ENCODE assay signal across 8 cellular contexts in genomic region chr13:110559986-110560385, GRCh38. TPM values are rescaled to one million over a fixed set of nuclear protein-coding genes. Genes with fewer than 3 reads are reported as not detected.
A peak's percentile ranks its signal among the peaks of the same experiment; 100 is the strongest.
DNase-seq lines count a peak whose midpoint lies in the region; ATAC-seq lines count a peak whose summit lies in the region.

No MANE protein-coding gene starts in this region.

- H3K36me3 ChIP-seq in muscle layer of duodenum (ENCODE audit: control insufficient read depth in 1 of 2, insufficient read depth in 2 of 2, low read length in 2 of 2) (peaks cover 3 to 8% of the 10 kb centered on the region in 2 donors), urinary bladder (ENCODE audit: insufficient read depth) (no peaks in the 10 kb centered on the region)

- no peaks in the 10 kb centered on the region for H3K9me3 Mint-ChIP-seq in activated naive CD4-positive, alpha-beta T cell treated with anti-CD3 and anti-CD28 coated beads, Interleukin-2, amount 10 ng/mL, durations not matched to agents 7 days and 5 days
- no peaks in the 10 kb centered on the region for H3K9me3 Mint-ChIP-seq in activated naive CD4-positive, alpha-beta T cell treated with anti-CD3 and anti-CD28 coated beads, Interleukin-2, amount 50 U/mL, for 72 hours

- 61% methylated on average over 6 of the region's 6 CpGs for WGBS in urinary bladder

- peaks cover 44% of the 10 kb centered on the region for H3K4me1 Mint-ChIP-seq in activated naive CD4-positive, alpha-beta T cell treated with anti-CD3 and anti-CD28 coated beads, Interleukin-2, amount 10 ng/mL, durations not matched to agents 7 days and 5 days

- H3K4me1 ChIP-seq in muscle layer of duodenum (ENCODE audit: control insufficient read depth in 1 of 2, insufficient read depth in 2 of 2, low read length in 2 of 2) (peaks cover 0 to 20% of the 10 kb centered on the region in 2 donors), urinary bladder (ENCODE audit: insufficient read depth) (no peaks in the 10 kb centered on the region)

- no peaks in the 10 kb centered on the region for H3K9me3 ChIP-seq in muscle layer of duodenum (ENCODE audit: control insufficient read depth in 1 of 2, low read length in 2 of 2)

- H3K36me3 Mint-ChIP-seq in activated naive CD4-positive, alpha-beta T cell treated with anti-CD3 and anti-CD28 coated beads, Interleukin-2, amount 10 ng/mL, durations not matched to agents 7 days and 5 days: peaks cover 10% of the 10 kb centered on the region
- peaks cover 0 to 14% of the 10 kb centered on the region in 2 donors for H3K36me3 Mint-ChIP-seq in activated naive CD4-positive, alpha-beta T cell treated with anti-CD3 and anti-CD28 coated beads, Interleukin-2, amount 50 U/mL, for 72 hours

- ATAC-seq in activated naive CD4-positive, alpha-beta T cell treated with anti-CD3 and anti-CD28 coated beads, Interleukin-2, amount 50 U/mL, for 72 hours: no peak

- H3K4me3 ChIP-seq in muscle layer of duodenum (ENCODE audit: low read depth in 1 of 2, low read length in 2 of 2): peak overlapping the region; percentile 67 to 91
- peak overlapping the region; percentile 1 for H3K4me3 ChIP-seq in urinary bladder (ENCODE audit: low read depth, low read length)

- CTCF ChIA-PET in activated naive CD4-positive, alpha-beta T cell treated with anti-CD3 and anti-CD28 coated beads, Interleukin-2, amount 10 ng/mL, durations not matched to agents 7 days and 5 days (lab: Charles Lee): interaction anchor here (0.9 kb wide), 1 partner anchor 11 kb away, joined by 3 read pairs; no protein-coding TSS in a partner anchor

- peaks cover 56% of the 10 kb centered on the region for H3K27me3 Mint-ChIP-seq in activated naive CD4-positive, alpha-beta T cell treated with anti-CD3 and anti-CD28 coated beads, Interleukin-2, amount 10 ng/mL, durations not matched to agents 7 days and 5 days

- no peak overlapping the region for H3K27ac Mint-ChIP-seq in activated naive CD4-positive, alpha-beta T cell treated with anti-CD3 and anti-CD28 coated beads, Interleukin-2, amount 10 ng/mL, durations not matched to agents 7 days and 5 days
- no peak overlapping the region for H3K27ac Mint-ChIP-seq in activated naive CD4-positive, alpha-beta T cell treated with anti-CD3 and anti-CD28 coated beads, Interleukin-2, amount 50 U/mL, for 72 hours

- H3K27ac ChIP-seq in cingulate gyrus (ENCODE audit: low read depth, low read length) (peak overlapping the region; percentile 51), muscle layer of duodenum (ENCODE audit: low read length) (peak overlapping the region; percentile 94), urinary bladder (ENCODE audit: low read depth) (peak overlapping the region; percentile 41)

- H3K4me3 Mint-ChIP-seq in activated naive CD4-positive, alpha-beta T cell treated with anti-CD3 and anti-CD28 coated beads, Interleukin-2, amount 10 ng/mL, durations not matched to agents 7 days and 5 days: peak overlapping the region; percentile 79

- no peaks in the 10 kb centered on the region for H3K27me3 ChIP-seq in muscle layer of duodenum (ENCODE audit: low read depth, low read length)

- no peak for DNase-seq in activated naive CD4-positive, alpha-beta T cell treated with anti-CD3 and anti-CD28 coated beads, Interleukin-2, amount 10 ng/mL, durations not matched to agents 7 days and 5 days
- no peak for DNase-seq in activated naive CD4-positive, alpha-beta T cell treated with anti-CD3 and anti-CD28 coated beads, Interleukin-2, amount 50 U/mL, for 72 hours (ENCODE audit: low spot score in 2 of 2)
- DNase-seq in NCI-H1436 (lab: John Stamatoyannopoulos, UW) (no peak), D341Med (ENCODE audit: low spot score) (no peak), anterior cingulate cortex (lab: John Stamatoyannopoulos, UW) (no peak)

RNA-seq across cellular contexts. Expression of gene RAB20, which starts 1.5 kb away (rescaled TPM):
- total RNA-seq in activated naive CD4-positive, alpha-beta T cell treated with anti-CD3 and anti-CD28 coated beads, Interleukin-2, amount 50 U/mL, for 72 hours: 10 to 100 TPM in 1 of 2 donors, under 1 TPM in 1; 0.30 to 18.5 TPM
- total RNA-seq in urinary bladder: 9.6 TPM
- 21.0 TPM for polyA plus RNA-seq in urinary bladder

RNA-seq across cellular contexts. Expression of gene NAXD, which starts 55.4 kb away (rescaled TPM):
- total RNA-seq in activated naive CD4-positive, alpha-beta T cell treated with anti-CD3 and anti-CD28 coated beads, Interleukin-2, amount 50 U/mL, for 72 hours: 10 to 100 TPM; 19.7 to 24.8 TPM
- 19.9 TPM for total RNA-seq in urinary bladder
- polyA plus RNA-seq in urinary bladder: 40.2 TPM

Comparison
In these comparisons a context has a peak if more than half of its experiments do, and no peak if none do; other contexts are left out.
1. H3K27ac ChIP-seq: peak in every context shown above with its lines; median percentile 94 in muscle layer of duodenum; 51 in cingulate gyrus; 41 in urinary bladder.